19 cellular contexts compared by ENCODE assay signal in genomic region chr11:99535406-99535805, GRCh38.
DNase-seq lines count a peak whose midpoint lies in the region; ATAC-seq and FAIRE-seq lines count a peak whose summit lies in the region.
"Had no signal": no experiment of that assay in that cellular context is flagged by ENCODE, and none has a peak within 500 bp of the region (broad histone marks: within the 10 kb centered on the region; RNA-seq: fewer than 3 reads in every experiment).

No MANE protein-coding gene starts in this region.

- no peak for DNase-seq in HTR-8/SVneo (ENCODE audit: insufficient read length, low spot score)
- no peak for DNase-seq in cerebellum (ENCODE audit: low spot score)
- DNase-seq in effector CD4-positive, alpha-beta T cell, result no peak
- no peak for DNase-seq in activated gamma-delta T cell treated with Interleukin-2 at 50 U/mL for 16 hours
- DNase-seq: activated CD4-positive, alpha-beta T cell treated with anti-CD3 and anti-CD28 coated beads, Interleukin-2, amount 10 ng/mL, durations not matched to agents 24 days and 14 days; activated naive CD8-positive, alpha-beta T cell treated with anti-CD3 and anti-CD28 coated beads for 36 hours; activated T-cell treated with anti-CD3 and anti-CD28 coated beads for 4 hours; Caco-2; dorsolateral prefrontal cortex; head of caudate nucleus; mammary epithelial cell; NCI-H187 treated with DMSO at 0.1 percent for 48 hours; stimulated activated naive CD8-positive, alpha-beta T cell treated with anti-CD3 and anti-CD28 coated beads, Interleukin-15, amount 100 ng/mL, for 72 hours; T-helper 9 cell had no signal

- ATAC-seq in GM18861 (IDR thresholded peaks at IDR 0.05; ENCODE audit: unreplicated experiment), result peak; percentile 72
- peak; percentile 69 for ATAC-seq in GM21423 (IDR thresholded peaks at IDR 0.05; ENCODE audit: unreplicated experiment)
- peak; percentile 70 for ATAC-seq in HG02970 (IDR thresholded peaks at IDR 0.05; ENCODE audit: low FRiP score, unreplicated experiment)
- ATAC-seq in HG03442 (IDR thresholded peaks at IDR 0.05; ENCODE audit: unreplicated experiment), result peak; percentile 44
- ATAC-seq: stimulated activated naive CD8-positive, alpha-beta T cell treated with anti-CD3 and anti-CD28 coated beads, Interleukin-15, amount 100 ng/mL, for 72 hours had no signal

- no peak for FAIRE-seq in HTR-8/SVneo (lab: Jason Lieb, UNC)
- FAIRE-seq: GM12891 had no signal
